In genomic region chr20:50308513-50309279, GRCh38 we compare ENCODE assay signal across 10 cellular contexts.
DNase-seq lines count a peak whose midpoint lies in the region; ATAC-seq, FAIRE-seq and TF ChIP-seq lines count a peak whose summit lies in the region.
"Had no signal": no experiment of that assay in that cellular context is flagged by ENCODE, and none has a peak within 500 bp of the region (broad histone marks: within the 10 kb centered on the region; RNA-seq: fewer than 3 reads in every experiment).

No MANE protein-coding gene starts in this region.

- H3K4me1 ChIP-seq in K562 (replicated peaks in 1 of 2; ENCODE audit: control insufficient read depth in 2 of 2, insufficient read depth in 2 of 2, low read length in 2 of 2): peaks cover 23 to 41% of the 10 kb centered on the region in 2 experiments
- peaks cover 5% of the 10 kb centered on the region; the same call in 1 of the 2 replicates for H3K4me1 ChIP-seq in iPS-20b (ENCODE audit: insufficient read depth, low read length)
- no peaks in the 10 kb centered on the region; the same call in 1 of the 2 replicates for H3K4me1 ChIP-seq in HAP-1

- no peaks in the 10 kb centered on the region for H3K79me2 ChIP-seq in K562 (ENCODE audit: control insufficient read depth, insufficient read depth, low read length)

- H3K27me3 ChIP-seq in K562 (ENCODE audit: control insufficient read depth in 2 of 2, insufficient read depth in 2 of 2, low read length in 2 of 2) (no peaks in the 10 kb centered on the region), iPS-20b (ENCODE audit: insufficient read depth, low read length) (no peaks in the 10 kb centered on the region), HAP-1 (ENCODE audit: low read depth) (peaks cover 2% of the 10 kb centered on the region; the same call in 1 of the 2 replicates)

- H3K4me3 Mint-ChIP-seq in activated CD4-positive, alpha-beta T cell treated with anti-CD3 and anti-CD28 coated beads for 36 hours: no peak overlapping the region
- H3K4me3 Mint-ChIP-seq in activated CD8-positive, alpha-beta memory T cell treated with anti-CD3 and anti-CD28 coated beads, Interleukin-2, amount 10 ng/mL, durations not matched to agents 7 days and 5 days: no peak overlapping the region
- H3K4me3 Mint-ChIP-seq: CD4-positive, CD25-positive, alpha-beta regulatory T cell; stimulated activated naive CD8-positive, alpha-beta T cell treated with anti-CD3 and anti-CD28 coated beads, Interleukin-15, Interleukin-2, amounts not matched to agents 100 ng/mL and 50 ng/mL, for 24 hours had no signal

- H2AFZ ChIP-seq in K562 (ENCODE audit: low read depth, low read length): peak overlapping the region; percentile 80

- H3K9me3 ChIP-seq in K562 (replicated peaks; ENCODE audit: control insufficient read depth, insufficient read depth, low read depth, low read length): no peaks in the 10 kb centered on the region
- H3K9me3 ChIP-seq in iPS-20b (ENCODE audit: insufficient read depth, low read depth, low read length): no peaks in the 10 kb centered on the region
- H3K9me3 ChIP-seq in HAP-1: no peaks in the 10 kb centered on the region

- in situ Hi-C loops in K562 (cut with MboI) (no loop called here), HAP-1 (cut with MboI; ENCODE audit: low sequenced_read_pairs) (no loop called here)

- WGBS in K562 (ENCODE audit: insufficient coverage, low coverage, missing lambda C conversion rate): 45% methylated on average over 11 of the region's 20 CpGs

- no peak for DNase-seq in activated CD4-positive, alpha-beta T cell treated with anti-CD3 and anti-CD28 coated beads for 36 hours
- no peak for DNase-seq in activated CD4-positive, alpha-beta T cell treated with anti-CD3 and anti-CD28 coated beads for 4 hours
- DNase-seq in K562 (ENCODE audit: extremely low read depth in 1 of 4, low spot score in 3 of 4): peak; percentile 61 to 77 (median 72)
- DNase-seq in sciatic nerve (ENCODE audit: low spot score): peak; percentile 91
- no peak for DNase-seq in HAP-1 (ENCODE audit: low spot score in 2 of 2)
- no peak for DNase-seq in activated CD8-positive, alpha-beta memory T cell treated with anti-CD3 and anti-CD28 coated beads, Interleukin-2, amount 10 ng/mL, durations not matched to agents 7 days and 5 days
- DNase-seq: CD4-positive, CD25-positive, alpha-beta regulatory T cell had no signal

- no peaks in the 10 kb centered on the region for H3K4me1 Mint-ChIP-seq in activated CD4-positive, alpha-beta T cell treated with anti-CD3 and anti-CD28 coated beads for 36 hours
- peaks cover 9% of the 10 kb centered on the region for H3K4me1 Mint-ChIP-seq in activated CD8-positive, alpha-beta memory T cell treated with anti-CD3 and anti-CD28 coated beads, Interleukin-2, amount 10 ng/mL, durations not matched to agents 7 days and 5 days
- H3K4me1 Mint-ChIP-seq: CD4-positive, CD25-positive, alpha-beta regulatory T cell had no signal

- H3K36me3 Mint-ChIP-seq in activated CD4-positive, alpha-beta T cell treated with anti-CD3 and anti-CD28 coated beads for 36 hours (ENCODE audit: low read depth): no peaks in the 10 kb centered on the region
- H3K36me3 Mint-ChIP-seq in activated CD8-positive, alpha-beta memory T cell treated with anti-CD3 and anti-CD28 coated beads, Interleukin-2, amount 10 ng/mL, durations not matched to agents 7 days and 5 days: no peaks in the 10 kb centered on the region
- H3K36me3 Mint-ChIP-seq: CD4-positive, CD25-positive, alpha-beta regulatory T cell had no signal

- peak overlapping the region; percentile 39 for H3K4me2 ChIP-seq in K562 (ENCODE audit: insufficient read depth, low read length)

- H3K9ac ChIP-seq in K562 (ENCODE audit: insufficient read depth in 1 of 2, low read depth in 2 of 2, low read length in 2 of 2): peak overlapping the region; percentile 4 to 80; a peak in 3 of 4 replicates
- H3K9ac ChIP-seq in iPS-20b (ENCODE audit: low read depth, low read length): peak overlapping the region; percentile 12; the same call in 1 of the 2 replicates

- H3K36me3 ChIP-seq in K562 (ENCODE audit: control insufficient read depth, insufficient read depth, low read length) (no peaks in the 10 kb centered on the region), iPS-20b (ENCODE audit: insufficient read depth, low read depth, low read length) (no peaks in the 10 kb centered on the region), HAP-1 (replicated peaks) (no peaks in the 10 kb centered on the region)

- H3K27me3 Mint-ChIP-seq in activated CD4-positive, alpha-beta T cell treated with anti-CD3 and anti-CD28 coated beads for 36 hours: peaks cover 2% of the 10 kb centered on the region
- peaks cover 12% of the 10 kb centered on the region for H3K27me3 Mint-ChIP-seq in activated CD8-positive, alpha-beta memory T cell treated with anti-CD3 and anti-CD28 coated beads, Interleukin-2, amount 10 ng/mL, durations not matched to agents 7 days and 5 days

- H3K27ac ChIP-seq in K562 (ENCODE audit: extremely low read depth, low read depth, low read length): peak overlapping the region; percentile 47; the same call in 2 of the 3 replicates
- H3K27ac ChIP-seq in iPS-20b (ENCODE audit: low read length): peak overlapping the region; percentile 8

- TF ChIP-seq EP300 in K562 (IDR thresholded peaks at IDR 0.05; ENCODE audit: low read length): no peak

- no peaks in the 10 kb centered on the region for H3K9me3 Mint-ChIP-seq in activated CD4-positive, alpha-beta T cell treated with anti-CD3 and anti-CD28 coated beads for 36 hours (ENCODE audit: low read depth)
- no peaks in the 10 kb centered on the region for H3K9me3 Mint-ChIP-seq in activated CD8-positive, alpha-beta memory T cell treated with anti-CD3 and anti-CD28 coated beads, Interleukin-2, amount 10 ng/mL, durations not matched to agents 7 days and 5 days (ENCODE audit: low read depth)
- H3K9me3 Mint-ChIP-seq: stimulated activated naive CD8-positive, alpha-beta T cell treated with anti-CD3 and anti-CD28 coated beads, Interleukin-15, Interleukin-2, amounts not matched to agents 100 ng/mL and 50 ng/mL, for 24 hours had no signal

- no peak for TF ChIP-seq POLR2A in K562 (conservative IDR thresholded peaks at IDR 0.05)

- CTCF ChIA-PET in activated CD4-positive, alpha-beta T cell treated with anti-CD3 and anti-CD28 coated beads for 36 hours (lab: Charles Lee): interaction anchor here (1.0 kb wide), 1 partner anchor 126 kb away, joined by 3 read pairs; no protein-coding TSS in a partner anchor
- CTCF ChIA-PET in K562 (lab: Yijun Ruan, JAX; ENCODE audit: low intra/inter-chr PET ratio): no interaction called here
- CTCF ChIA-PET in activated CD8-positive, alpha-beta memory T cell treated with anti-CD3 and anti-CD28 coated beads, Interleukin-2, amount 10 ng/mL, durations not matched to agents 7 days and 5 days (lab: Charles Lee): no interaction called here

- intact Hi-C loops in activated CD4-positive, alpha-beta T cell treated with anti-CD3 and anti-CD28 coated beads for 36 hours (cut with DNase I, micrococcal nuclease): no loop called here
- intact Hi-C loops in K562 (cut with micrococcal nuclease): no loop called here
- intact Hi-C loops in sciatic nerve (cut with DNase I): loop anchor here (5.0 kb wide), 1 partner anchor 116 kb away; the partner anchor contains the start of gene CEBPB

- peak; percentile 42 for ATAC-seq in activated CD4-positive, alpha-beta T cell treated with anti-CD3 and anti-CD28 coated beads for 36 hours
- ATAC-seq in K562 (peak; percentile 83), sciatic nerve (peak; percentile 82), HG02623 (IDR thresholded peaks at IDR 0.05; ENCODE audit: unreplicated experiment) (no peak)
- ATAC-seq in activated CD8-positive, alpha-beta memory T cell treated with anti-CD3 and anti-CD28 coated beads, Interleukin-2, amount 10 ng/mL, durations not matched to agents 7 days and 5 days: no peak

- BruUV-seq in K562 (replicated peaks; lab: Mats Ljungman, UMichigan): no TSS peak

- H3K4me3 ChIP-seq in K562 (no peak overlapping the region), iPS-20b (ENCODE audit: low read length) (peak overlapping the region; percentile 18; the same call in 1 of the 2 replicates), HAP-1 (no peak overlapping the region)

- TF ChIP-seq RAD21 in K562 (CRISPR knock-in tag; conservative IDR thresholded peaks at IDR 0.05 in 1 of 2, IDR thresholded peaks at IDR 0.05 in 1 of 2): peak in 1 of 2 experiments; percentile 30; a peak in 2 of 4 replicates

- no peak overlapping the region for H3K27ac Mint-ChIP-seq in activated CD4-positive, alpha-beta T cell treated with anti-CD3 and anti-CD28 coated beads for 36 hours
- H3K27ac Mint-ChIP-seq in activated CD8-positive, alpha-beta memory T cell treated with anti-CD3 and anti-CD28 coated beads, Interleukin-2, amount 10 ng/mL, durations not matched to agents 7 days and 5 days: no peak overlapping the region
- H3K27ac Mint-ChIP-seq: CD4-positive, CD25-positive, alpha-beta regulatory T cell had no signal

- POLR2A ChIA-PET in activated CD4-positive, alpha-beta T cell treated with anti-CD3 and anti-CD28 coated beads for 36 hours (lab: Charles Lee): no interaction called here
- POLR2A ChIA-PET in K562 (lab: Yijun Ruan, JAX): no interaction called here

- H4K20me1 ChIP-seq in K562 (replicated peaks; ENCODE audit: control insufficient read depth, insufficient read depth, low read length): no peaks in the 10 kb centered on the region

- peak; percentile 80 for FAIRE-seq in K562 (lab: Jason Lieb, UNC)

- TF ChIP-seq CTCF in K562 (IDR thresholded peaks at IDR 0.05 in 2 of 3, conservative IDR thresholded peaks at IDR 0.05 in 1 of 3; ENCODE audit: insufficient read depth in 2 of 3, low read depth in 1 of 3, low read length in 3 of 3): peak in 1 of 3 experiments; percentile 26; a peak in 2 of 6 replicates

- no peaks in the 10 kb centered on the region for H3K9me1 ChIP-seq in K562 (ENCODE audit: control insufficient read depth, insufficient read depth, low read length)

TF ChIP-seq in K562, 482 proteins besides CTCF, POLR2A, EP300 and RAD21 (continues in another document):
- TF ChIP-seq ZNF280B (CRISPR knock-in tag; IDR thresholded peaks at IDR 0.05) (no peak), DNMT1 (IDR thresholded peaks at IDR 0.05) (no peak), FOXK2 (conservative IDR thresholded peaks at IDR 0.05 in 1 of 2, IDR thresholded peaks at IDR 0.05 in 1 of 2; ENCODE audit: low read depth in 2 of 2) (peak in 1 of 2 experiments; percentile 54; a peak in 1 of 4 replicates)

Comparison
In these comparisons a context has a peak if more than half of its experiments do, and no peak if none do; other contexts are left out.
1. ATAC-seq: peak in activated CD4-positive, alpha-beta T cell treated with anti-CD3 and anti-CD28 coated beads for 36 hours (single experiment), K562 (single experiment) and sciatic nerve (single experiment); none in activated CD8-positive, alpha-beta memory T cell treated with anti-CD3 and anti-CD28 coated beads, Interleukin-2, amount 10 ng/mL, durations not matched to agents 7 days and 5 days (single experiment) and HG02623 (single experiment).
2. DNase-seq: peak in K562 (4 of 4) and sciatic nerve (single experiment); none in activated CD4-positive, alpha-beta T cell treated with anti-CD3 and anti-CD28 coated beads for 36 hours (single experiment), activated CD4-positive, alpha-beta T cell treated with anti-CD3 and anti-CD28 coated beads for 4 hours (0 of 2), HAP-1 (0 of 2) and activated CD8-positive, alpha-beta memory T cell treated with anti-CD3 and anti-CD28 coated beads, Interleukin-2, amount 10 ng/mL, durations not matched to agents 7 days and 5 days (single experiment).